Comparison of ENCODE assay signal across 27 cellular contexts in the genomic region with DNA sequence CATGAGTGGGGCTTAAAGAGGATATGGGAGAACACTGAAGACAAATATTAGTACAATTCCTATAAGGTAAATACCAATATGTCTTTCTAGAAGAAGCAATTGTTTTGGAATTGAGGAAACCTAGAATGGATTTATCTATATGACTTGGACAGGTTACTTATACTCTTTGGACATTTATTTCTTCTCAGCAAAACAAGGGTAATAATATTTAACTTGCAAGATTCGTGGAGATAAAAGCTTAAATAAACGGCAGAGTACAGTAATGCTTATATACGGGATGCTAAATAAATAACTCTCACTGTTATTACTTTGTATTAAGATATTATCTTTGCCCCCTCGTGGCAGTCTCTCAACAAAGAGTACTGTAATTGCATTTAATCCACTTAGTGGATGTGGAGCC.
"Had no signal": no experiment of that assay in that cellular context is flagged by ENCODE, and none has a peak within 500 bp of the region (broad histone marks: within the 10 kb centered on the region; RNA-seq: fewer than 3 reads in every experiment).

No MANE protein-coding gene starts in this region.

- ATAC-seq: psoas muscle; right cardiac atrium; stimulated activated naive B cell treated with anti-CD40 and anti-IgM and Interleukin-4, amounts not matched to agents 10 μg/mL and 1 μg/mL and 100 μg/mL, for 72 hours had no signal

- H3K79me2 ChIP-seq: parathyroid adenoma had no signal

- H3K4me1 Mint-ChIP-seq: nephron; stimulated activated effector memory CD8-positive, alpha-beta T cell treated with anti-CD3 and anti-CD28 coated beads, Interleukin-12 subunit alpha, Interleukin-12 subunit beta, amount 100 ng/mL, for 72 hours; stimulated activated naive B cell treated with anti-CD40 and anti-IgM and Interleukin-4, amounts not matched to agents 10 μg/mL and 1 μg/mL and 100 μg/mL, for 72 hours had no signal

- H3K4me3 ChIP-seq: neural progenitor cell, ovary, psoas muscle, right lobe of liver, sigmoid colon, stomach, thoracic aorta, thyroid gland, tibial nerve, upper lobe of left lung, vagina had no signal

- H3K9ac ChIP-seq: neural progenitor cell, parathyroid adenoma had no signal

- H3K4me1 ChIP-seq: parathyroid adenoma, psoas muscle, sigmoid colon, thyroid gland, tibial nerve, upper lobe of left lung, vagina had no signal

- H3K27ac ChIP-seq: neural progenitor cell, ovary, parathyroid adenoma, psoas muscle, right lobe of liver, sigmoid colon, stomach, thoracic aorta, thyroid gland, tibial nerve, upper lobe of left lung, vagina had no signal

- H3K27me3 Mint-ChIP-seq: progenitor cell of endocrine pancreas had no signal

- H3K27ac Mint-ChIP-seq: nephron; neural progenitor cell; progenitor cell of endocrine pancreas; stimulated activated effector memory CD8-positive, alpha-beta T cell treated with anti-CD3 and anti-CD28 coated beads, Interleukin-12 subunit alpha, Interleukin-12 subunit beta, amount 100 ng/mL, for 72 hours; stimulated activated naive B cell treated with anti-CD40 and anti-IgM and Interleukin-4, amounts not matched to agents 10 μg/mL and 1 μg/mL and 100 μg/mL, for 72 hours; stimulated activated naive CD8-positive, alpha-beta T cell treated with anti-CD3 and anti-CD28 coated beads, Interleukin-15, Interleukin-2, amounts not matched to agents 100 ng/mL and 50 ng/mL, for 24 hours had no signal

- H3K9me3 Mint-ChIP-seq: nephron; neural progenitor cell; stimulated activated effector memory CD8-positive, alpha-beta T cell treated with anti-CD3 and anti-CD28 coated beads, Interleukin-12 subunit alpha, Interleukin-12 subunit beta, amount 100 ng/mL, for 72 hours; stimulated activated naive B cell treated with anti-CD40 and anti-IgM and Interleukin-4, amounts not matched to agents 10 μg/mL and 1 μg/mL and 100 μg/mL, for 72 hours; stimulated activated naive CD8-positive, alpha-beta T cell treated with anti-CD3 and anti-CD28 coated beads, Interleukin-15, Interleukin-2, amounts not matched to agents 100 ng/mL and 50 ng/mL, for 24 hours had no signal

- H3K36me3 ChIP-seq: ovary, sigmoid colon, stomach, thoracic aorta, thyroid gland, tibial nerve, upper lobe of left lung, vagina had no signal

- H3K4me3 Mint-ChIP-seq: nephron; neural progenitor cell; stimulated activated effector memory CD8-positive, alpha-beta T cell treated with anti-CD3 and anti-CD28 coated beads, Interleukin-12 subunit alpha, Interleukin-12 subunit beta, amount 100 ng/mL, for 72 hours; stimulated activated naive B cell treated with anti-CD40 and anti-IgM and Interleukin-4, amounts not matched to agents 10 μg/mL and 1 μg/mL and 100 μg/mL, for 72 hours; stimulated activated naive CD8-positive, alpha-beta T cell treated with anti-CD3 and anti-CD28 coated beads, Interleukin-15, Interleukin-2, amounts not matched to agents 100 ng/mL and 50 ng/mL, for 24 hours had no signal

- H3K36me3 Mint-ChIP-seq: stimulated activated effector memory CD8-positive, alpha-beta T cell treated with anti-CD3 and anti-CD28 coated beads, Interleukin-12 subunit alpha, Interleukin-12 subunit beta, amount 100 ng/mL, for 72 hours; stimulated activated naive B cell treated with anti-CD40 and anti-IgM and Interleukin-4, amounts not matched to agents 10 μg/mL and 1 μg/mL and 100 μg/mL, for 72 hours had no signal

- H3K9me3 ChIP-seq: ovary, psoas muscle, right lobe of liver, sigmoid colon, stomach, thoracic aorta, thyroid gland, tibial nerve, upper lobe of left lung, vagina had no signal

- H3K4me2 ChIP-seq: neural progenitor cell had no signal

- DNase-seq: occipital lobe; ovary; posterior cingulate gyrus; psoas muscle; right cardiac atrium; right lobe of liver; sigmoid colon; small intestine; stimulated activated CD4-positive, alpha-beta T cell treated with anti-CD3 and anti-CD28 coated beads, Interleukin-15, amount 100 ng/mL, for 24 hours; stimulated activated CD4-positive, alpha-beta T cell treated with anti-CD3 and anti-CD28 coated beads, Interleukin-2, amount 100 ng/mL, for 24 hours; stimulated activated CD4-positive, alpha-beta T cell treated with anti-CD3 and anti-CD28 coated beads, Interleukin-2, amount 100 ng/mL, for 48 hours; stimulated activated CD4-positive, alpha-beta T cell treated with anti-CD3 and anti-CD28 coated beads, Interleukin-4, amount 100 ng/mL, for 24 hours; stimulated activated naive B cell treated with anti-CD40 and anti-IgM and Interleukin-4, amounts not matched to agents 10 μg/mL and 1 μg/mL and 100 μg/mL, for 72 hours; stimulated activated naive CD4-positive, alpha-beta T cell treated with Interleukin-2 at 50 U/mL for 16 hours; stomach; thyroid gland; trophoblast cell; upper lobe of left lung had no signal

- H2AFZ ChIP-seq: neural progenitor cell, parathyroid adenoma had no signal

- H3K27me3 ChIP-seq: neural progenitor cell, ovary, right lobe of liver, sigmoid colon, stomach, thyroid gland, tibial nerve, upper lobe of left lung, vagina had no signal
